ENCODE assay signal across 29 cellular contexts in the genomic region with DNA sequence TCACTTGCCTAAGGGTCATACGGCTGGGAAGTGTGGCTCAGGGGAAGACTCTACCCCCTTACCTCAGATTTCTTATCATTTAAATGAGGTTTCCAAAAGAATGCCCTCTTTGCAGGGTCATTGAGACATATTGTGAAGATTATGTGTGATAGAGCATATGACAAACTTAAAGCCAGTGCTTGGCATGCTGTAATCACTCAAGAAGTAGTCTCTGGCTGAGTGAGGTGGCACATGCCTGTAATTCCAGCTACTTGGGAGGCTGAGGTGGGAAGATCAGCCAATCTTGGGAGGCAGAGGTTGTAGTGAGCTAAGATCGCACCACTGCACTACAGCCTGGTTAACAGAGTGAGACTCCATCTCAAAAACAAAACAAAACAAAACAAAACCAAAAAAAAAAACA. TPM values are rescaled to one million over a fixed set of nuclear protein-coding genes. Genes with fewer than 3 reads are reported as not detected.
"Had no signal": no experiment of that assay in that cellular context is flagged by ENCODE, and none has a peak within 500 bp of the region (broad histone marks: within the 10 kb centered on the region; RNA-seq: fewer than 3 reads in every experiment).

No MANE protein-coding gene starts in this region.

- H3K9me3 Mint-ChIP-seq: immature natural killer cell; naive thymus-derived CD4-positive, alpha-beta T cell; natural killer cell treated with Interleukin-12 subunit alpha and Interleukin-12 subunit beta and Interleukin-15 and Interleukin-18, amount 100 ng/mL, for 72 hours had no signal

- H3K36me3 Mint-ChIP-seq: immature natural killer cell; naive thymus-derived CD4-positive, alpha-beta T cell; natural killer cell treated with Interleukin-12 subunit alpha and Interleukin-12 subunit beta and Interleukin-15 and Interleukin-18, amount 100 ng/mL, for 72 hours; stimulated activated naive B cell treated with anti-CD40 and anti-IgM and Interleukin-4, amounts not matched to agents 10 μg/mL and 1 μg/mL and 100 μg/mL, for 72 hours had no signal

- H3K4me1 ChIP-seq: left ventricle myocardium inferior, right atrium auricular region, right lobe of liver, stomach, testis, thyroid gland, transverse colon, upper lobe of right lung had no signal

- ATAC-seq: mucosa of descending colon; naive thymus-derived CD4-positive, alpha-beta T cell; natural killer cell treated with Interleukin-12 subunit alpha and Interleukin-12 subunit beta and Interleukin-15 and Interleukin-18, amount 100 ng/mL, for 72 hours; right lobe of liver; stimulated activated naive B cell treated with anti-CD40 and anti-IgM and Interleukin-4, amounts not matched to agents 10 μg/mL and 1 μg/mL and 100 μg/mL, for 72 hours; stimulated activated naive CD8-positive, alpha-beta T cell treated with anti-CD3 and anti-CD28 coated beads, Interleukin-15, Interleukin-2, amounts not matched to agents 100 U/mL and 50 U/mL, for 24 hours; upper lobe of right lung had no signal

- H3K27ac Mint-ChIP-seq: immature natural killer cell; naive thymus-derived CD4-positive, alpha-beta T cell; natural killer cell treated with Interleukin-12 subunit alpha and Interleukin-12 subunit beta and Interleukin-15 and Interleukin-18, amount 100 ng/mL, for 72 hours; progenitor cell of endocrine pancreas; stimulated activated naive B cell treated with anti-CD40 and anti-IgM and Interleukin-4, amounts not matched to agents 10 μg/mL and 1 μg/mL and 100 μg/mL, for 72 hours had no signal

- H3K4me2 ChIP-seq: smooth muscle cell had no signal

- H3K4me1 Mint-ChIP-seq: immature natural killer cell; naive thymus-derived CD4-positive, alpha-beta T cell; stimulated activated naive B cell treated with anti-CD40 and anti-IgM and Interleukin-4, amounts not matched to agents 10 μg/mL and 1 μg/mL and 100 μg/mL, for 72 hours had no signal

- H3K4me3 Mint-ChIP-seq: immature natural killer cell; naive thymus-derived CD4-positive, alpha-beta T cell; natural killer cell treated with Interleukin-12 subunit alpha and Interleukin-12 subunit beta and Interleukin-15 and Interleukin-18, amount 100 ng/mL, for 72 hours; stimulated activated naive B cell treated with anti-CD40 and anti-IgM and Interleukin-4, amounts not matched to agents 10 μg/mL and 1 μg/mL and 100 μg/mL, for 72 hours had no signal

- H3K27me3 Mint-ChIP-seq: progenitor cell of endocrine pancreas had no signal

- H3K27me3 ChIP-seq: ovary, right atrium auricular region, right lobe of liver, stomach, testis, thyroid gland, transverse colon, upper lobe of right lung had no signal

- H3K27ac ChIP-seq: left ventricle myocardium inferior, ovary, right atrium auricular region, right lobe of liver, stomach, testis, thyroid gland, transverse colon, upper lobe of right lung had no signal

- H3K9me3 ChIP-seq: left ventricle myocardium inferior, mucosa of descending colon, ovary, right atrium auricular region, right lobe of liver, stomach, testis, thyroid gland, transverse colon, upper lobe of right lung had no signal

- DNase-seq: hypothalamus; immature natural killer cell; islet precursor cell; left ventricle myocardium inferior; midbrain; mucosa of descending colon; naive thymus-derived CD4-positive, alpha-beta T cell; ovary; right lobe of liver; stimulated activated CD4-positive, alpha-beta T cell treated with anti-CD3 and anti-CD28 coated beads, Interleukin-2, amount 100 ng/mL, for 24 hours; stimulated activated CD4-positive, alpha-beta T cell treated with anti-CD3 and anti-CD28 coated beads, Interleukin-4, amount 100 ng/mL, for 1 hour; stimulated activated naive B cell treated with anti-CD40 and anti-IgM and Interleukin-4, amounts not matched to agents 10 μg/mL and 1 μg/mL and 100 μg/mL, for 72 hours; stimulated activated naive CD8-positive, alpha-beta T cell treated with anti-CD3 and anti-CD28 coated beads, Interleukin-15, Interleukin-2, amounts not matched to agents 100 U/mL and 50 U/mL, for 24 hours; stomach; testis; thyroid gland; transverse colon; upper lobe of right lung had no signal

- H3K4me3 ChIP-seq: left ventricle myocardium inferior, lung, mucosa of descending colon, ovary, right atrium auricular region, right lobe of liver, smooth muscle cell, stomach, testis, thyroid gland, transverse colon, upper lobe of right lung had no signal

- H3K36me3 ChIP-seq: left ventricle myocardium inferior, ovary, right atrium auricular region, right lobe of liver, stomach, thyroid gland, transverse colon, upper lobe of right lung had no signal

RNA-seq across cellular contexts. Expression of a gene that starts 7.5 kb away (rescaled TPM):
- total RNA-seq: kidney epithelial cell; left ventricle myocardium inferior; myocyte; natural killer cell treated with Interleukin-12 subunit alpha and Interleukin-12 subunit beta and Interleukin-15 and Interleukin-18, amount 100 ng/mL, for 72 hours; omental fat pad; pulmonary artery endothelial cell; renal cortical epithelial cell; right atrium auricular region; right lobe of liver had no signal
- polyA plus RNA-seq: naive thymus-derived CD4-positive, alpha-beta T cell; neural cell had no signal
